In genomic region chr20:18243802-18244201, GRCh38 we compare ENCODE assay signal across 28 cellular contexts.
"Had no signal": no experiment of that assay in that cellular context is flagged by ENCODE, and none has a peak within 500 bp of the region (broad histone marks: within the 10 kb centered on the region; RNA-seq: fewer than 3 reads in every experiment).

No MANE protein-coding gene starts in this region.

- H3K27ac ChIP-seq: neutrophil, pancreas, psoas muscle, right lobe of liver, sigmoid colon, stomach, suprapubic skin, testis, tibial artery, transverse colon, upper lobe of right lung, uterus had no signal

- DNase-seq: naive thymus-derived CD8-positive, alpha-beta T cell; nephron progenitor cell; nucleus accumbens; pancreas; psoas muscle; right cardiac atrium; right lobe of liver; sigmoid colon; small intestine; stimulated activated CD4-positive, alpha-beta T cell treated with anti-CD3 and anti-CD28 coated beads, Interleukin-15, amount 100 ng/mL, for 24 hours; stimulated activated CD4-positive, alpha-beta T cell treated with anti-CD3 and anti-CD28 coated beads, Interleukin-2, amount 100 ng/mL, for 24 hours; stimulated activated CD4-positive, alpha-beta T cell treated with anti-CD3 and anti-CD28 coated beads, Interleukin-2, amount 100 ng/mL, for 48 hours; stimulated activated CD4-positive, alpha-beta T cell treated with anti-CD3 and anti-CD28 coated beads, Interleukin-4, amount 100 ng/mL, for 24 hours; stimulated activated naive B cell treated with anti-CD40 and anti-IgM and Interleukin-4, amounts not matched to agents 10 μg/mL and 1 μg/mL and 100 μg/mL, for 72 hours; stimulated activated naive CD4-positive, alpha-beta T cell treated with Interleukin-2 at 50 U/mL for 16 hours; stomach; testis; tibial artery; transverse colon; upper lobe of right lung; uterus had no signal

- H3K4me1 Mint-ChIP-seq: naive thymus-derived CD8-positive, alpha-beta T cell; nephron progenitor cell; neural crest cell; stimulated activated effector memory CD8-positive, alpha-beta T cell treated with anti-CD3 and anti-CD28 coated beads, Interleukin-12 subunit alpha, Interleukin-12 subunit beta, amount 100 ng/mL, for 72 hours; stimulated activated naive B cell treated with anti-CD40 and anti-IgM and Interleukin-4, amounts not matched to agents 10 μg/mL and 1 μg/mL and 100 μg/mL, for 72 hours had no signal

- H3K9me3 Mint-ChIP-seq: type B pancreatic cell had no signal

- H3K27ac Mint-ChIP-seq: natural killer cell treated with Interleukin-12 subunit alpha and Interleukin-12 subunit beta and Interleukin-15 and Interleukin-18, amount 100 ng/mL, for 72 hours; nephron progenitor cell; stimulated activated effector memory CD8-positive, alpha-beta T cell treated with anti-CD3 and anti-CD28 coated beads, Interleukin-12 subunit alpha, Interleukin-12 subunit beta, amount 100 ng/mL, for 72 hours; stimulated activated naive B cell treated with anti-CD40 and anti-IgM and Interleukin-4, amounts not matched to agents 10 μg/mL and 1 μg/mL and 100 μg/mL, for 72 hours; stimulated activated naive CD8-positive, alpha-beta T cell treated with anti-CD3 and anti-CD28 coated beads, Interleukin-15, Interleukin-2, amounts not matched to agents 100 ng/mL and 50 ng/mL, for 24 hours; type B pancreatic cell had no signal

- H3K27me3 ChIP-seq: pancreas, right lobe of liver, sigmoid colon, suprapubic skin, testis, tibial artery, upper lobe of right lung, uterus had no signal

- ATAC-seq: naive thymus-derived CD8-positive, alpha-beta T cell; natural killer cell treated with Interleukin-12 subunit alpha and Interleukin-12 subunit beta and Interleukin-15 and Interleukin-18, amount 100 ng/mL, for 72 hours; pancreas; psoas muscle; right cardiac atrium; right lobe of liver; stimulated activated naive B cell treated with anti-CD40 and anti-IgM and Interleukin-4, amounts not matched to agents 10 μg/mL and 1 μg/mL and 100 μg/mL, for 72 hours; upper lobe of right lung had no signal

- H3K36me3 Mint-ChIP-seq: stimulated activated effector memory CD8-positive, alpha-beta T cell treated with anti-CD3 and anti-CD28 coated beads, Interleukin-12 subunit alpha, Interleukin-12 subunit beta, amount 100 ng/mL, for 72 hours; type B pancreatic cell had no signal

- H3K9me3 ChIP-seq: neutrophil, pancreas, psoas muscle, right lobe of liver, sigmoid colon, suprapubic skin, testis, transverse colon, upper lobe of right lung, uterus had no signal

- H3K36me3 ChIP-seq: neutrophil, pancreas, right lobe of liver, sigmoid colon, stomach, suprapubic skin, tibial artery, transverse colon, upper lobe of right lung, uterus had no signal

- H3K4me1 ChIP-seq: pancreas, psoas muscle, right lobe of liver, sigmoid colon, stomach, suprapubic skin, testis, tibial artery, transverse colon, upper lobe of right lung, uterus had no signal

- H3K4me3 Mint-ChIP-seq: naive thymus-derived CD8-positive, alpha-beta T cell; natural killer cell treated with Interleukin-12 subunit alpha and Interleukin-12 subunit beta and Interleukin-15 and Interleukin-18, amount 100 ng/mL, for 72 hours; nephron progenitor cell; neural crest cell; stimulated activated effector memory CD8-positive, alpha-beta T cell treated with anti-CD3 and anti-CD28 coated beads, Interleukin-12 subunit alpha, Interleukin-12 subunit beta, amount 100 ng/mL, for 72 hours; stimulated activated naive B cell treated with anti-CD40 and anti-IgM and Interleukin-4, amounts not matched to agents 10 μg/mL and 1 μg/mL and 100 μg/mL, for 72 hours; stimulated activated naive CD8-positive, alpha-beta T cell treated with anti-CD3 and anti-CD28 coated beads, Interleukin-15, Interleukin-2, amounts not matched to agents 100 ng/mL and 50 ng/mL, for 24 hours; type B pancreatic cell had no signal

- H3K4me3 ChIP-seq: pancreas, psoas muscle, right lobe of liver, sigmoid colon, stomach, suprapubic skin, testis, tibial artery, transverse colon, upper lobe of right lung, uterus had no signal
